ENCODE assay signal across 20 cellular contexts in the genomic region with DNA sequence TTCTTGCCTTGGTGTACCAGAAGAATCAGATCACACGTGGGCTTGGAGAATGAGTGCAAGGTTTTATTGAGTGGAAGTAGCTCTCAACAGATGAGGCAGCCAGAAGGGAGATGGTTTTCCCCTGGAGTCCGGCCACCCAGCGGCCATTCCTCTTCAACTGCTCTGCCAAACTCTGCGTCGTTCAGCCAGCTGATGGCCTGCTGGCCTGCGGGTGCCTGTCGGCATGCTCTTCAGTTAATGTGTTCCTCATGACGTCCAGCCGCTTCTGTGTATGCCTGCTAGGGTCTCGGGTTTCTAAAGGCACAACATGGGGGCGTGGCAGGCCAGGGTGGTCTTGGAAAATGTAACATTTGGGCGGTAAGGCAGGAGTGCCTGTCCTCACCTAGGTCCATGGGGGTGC.
DNase-seq lines count a peak whose midpoint lies in the region; ATAC-seq, FAIRE-seq and TF ChIP-seq lines count a peak whose summit lies in the region.
"Had no signal": no experiment of that assay in that cellular context is flagged by ENCODE, and none has a peak within 500 bp of the region (broad histone marks: within the 10 kb centered on the region; RNA-seq: fewer than 3 reads in every experiment).

No MANE protein-coding gene starts in this region.

- H3K23me2 ChIP-seq in H1 (ENCODE audit: low read depth, low read length), result no peaks in the 10 kb centered on the region

- H4K8ac ChIP-seq in H1 (ENCODE audit: extremely low read depth, insufficient read depth, low read length), result peak overlapping the region; percentile 65; the same call in 1 of the 2 replicates

- no peak overlapping the region for H3K4me3 ChIP-seq in heart right ventricle
- no peak overlapping the region for H3K4me3 ChIP-seq in H1 (ENCODE audit: extremely low read depth in 1 of 4, insufficient read depth in 2 of 4, low read depth in 3 of 4, low read length in 4 of 4)
- no peak overlapping the region for H3K4me3 ChIP-seq in HAP-1

- no peaks in the 10 kb centered on the region for H3K79me1 ChIP-seq in H1 (ENCODE audit: low read depth, low read length)

- no peaks in the 10 kb centered on the region for H4K20me1 ChIP-seq in H1 (replicated peaks in 1 of 2; ENCODE audit: control insufficient read depth in 1 of 2, insufficient read depth in 2 of 2, low read length in 2 of 2)

- no peak overlapping the region for H2BK15ac ChIP-seq in H1 (ENCODE audit: low read length)

- H2BK120ac ChIP-seq in H1 (replicated peaks; ENCODE audit: low read depth, low read length), result no peak overlapping the region

- H3K27me3 ChIP-seq in heart right ventricle (no peaks in the 10 kb centered on the region), H1 (replicated peaks in 1 of 4; ENCODE audit: control insufficient read depth in 3 of 4, extremely low read depth in 1 of 4, insufficient read depth in 3 of 4, low read length in 3 of 4) (no peaks in the 10 kb centered on the region; a peak in 1 of 7 replicates), HAP-1 (ENCODE audit: low read depth) (no peaks in the 10 kb centered on the region)

- H4K91ac ChIP-seq in H1 (replicated peaks; ENCODE audit: insufficient read length, low read length), result no peak overlapping the region

- H3K79me2 ChIP-seq in H1 (ENCODE audit: control insufficient read depth in 1 of 2, insufficient read depth in 2 of 2, low read length in 2 of 2), result no peaks in the 10 kb centered on the region

- no peak for TF ChIP-seq RAD21 in H1 (IDR thresholded peaks at IDR 0.05 in 1 of 2, conservative IDR thresholded peaks at IDR 0.05 in 1 of 2; ENCODE audit: low read depth in 2 of 2, low read length in 2 of 2)

- no peaks in the 10 kb centered on the region for H3K9me3 Mint-ChIP-seq in nephron progenitor cell
- H3K9me3 Mint-ChIP-seq: HFFc6 had no signal

- no peak overlapping the region for H2AK5ac ChIP-seq in H1 (ENCODE audit: low read depth, low read length)

- no peak overlapping the region for H3K27ac Mint-ChIP-seq in nephron progenitor cell
- H3K27ac Mint-ChIP-seq: B cell; CD4-positive, alpha-beta T cell; HFFc6 had no signal

- in situ Hi-C loops in HAP-1 (cut with MboI; ENCODE audit: low sequenced_read_pairs), result no loop called here

- H3K27ac ChIP-seq in heart right ventricle (no peak overlapping the region), H1 (ENCODE audit: low read depth, low read length) (no peak overlapping the region)

- H3K4me1 ChIP-seq in heart right ventricle (no peaks in the 10 kb centered on the region), H1 (replicated peaks in 1 of 4; ENCODE audit: control insufficient read depth in 3 of 4, insufficient read depth in 4 of 4, low read length in 3 of 4) (peaks cover 0 to 3% (median 0%) of the 10 kb centered on the region in 4 experiments; a peak in 1 of 7 replicates), HAP-1 (no peaks in the 10 kb centered on the region)

- H3K4ac ChIP-seq in H1 (replicated peaks; ENCODE audit: insufficient read length, low read depth, low read length), result no peak overlapping the region

- no peak overlapping the region for H2AFZ ChIP-seq in H1 (ENCODE audit: low read length)

- WGBS in heart right ventricle, 2 donors, result 67 to 68% methylated on average over 12 of the region's 12 CpGs
- 95% methylated on average over 10 of the region's 12 CpGs; no CpG with 5 or more reads in 1 of the 2 experiments for WGBS in H1 (ENCODE audit: extremely low coverage in 1 of 2, insufficient coverage in 1 of 2, insufficient read length in 1 of 2, insufficient replicate concordance in 2 of 2, low coverage in 1 of 2, low lambda C conversion rate in 2 of 2, missing lambda C conversion rate in 1 of 2), 2 experiments

- H3K9ac ChIP-seq in H1 (replicated peaks in 1 of 4; ENCODE audit: extremely low read depth in 1 of 4, low read depth in 3 of 4, low read length in 3 of 4), result no peak overlapping the region

- no peak overlapping the region for H3K4me2 ChIP-seq in H1 (ENCODE audit: insufficient read depth in 1 of 2, low read depth in 2 of 2, low read length in 2 of 2)

- no peaks in the 10 kb centered on the region for H3K27me3 Mint-ChIP-seq in nephron progenitor cell (ENCODE audit: low read depth, poor library complexity)
- H3K27me3 Mint-ChIP-seq: B cell; CD4-positive, alpha-beta T cell had no signal

- no peak overlapping the region for H3K14ac ChIP-seq in H1 (ENCODE audit: insufficient read length)

- intact Hi-C loops in Right ventricle myocardium inferior (cut with DNase I) (no loop called here), heart right ventricle (cut with DNase I) (no loop called here)

- H4K5ac ChIP-seq in H1 (ENCODE audit: insufficient read length, low read depth, low read length), result no peak overlapping the region

- no peak overlapping the region for H3K23ac ChIP-seq in H1 (ENCODE audit: insufficient read length)

- H3K36me3 ChIP-seq in heart right ventricle (no peaks in the 10 kb centered on the region), H1 (ENCODE audit: control insufficient read depth in 2 of 4, insufficient read depth in 4 of 4, low read length in 3 of 4) (no peaks in the 10 kb centered on the region), HAP-1 (replicated peaks) (no peaks in the 10 kb centered on the region)

- no peak for ATAC-seq in Right ventricle myocardium inferior
- ATAC-seq in heart right ventricle, result no peak

- no peak overlapping the region for H3K18ac ChIP-seq in H1 (ENCODE audit: extremely low read depth, low read length)

- DNase-seq in Right ventricle myocardium inferior (ENCODE audit: missing footprints) (peak; percentile 30), heart right ventricle (no peak), H1 (ENCODE audit: low read depth in 1 of 2, low spot score in 2 of 2) (no peak), nephron progenitor cell (peak; percentile 5), HAP-1 (ENCODE audit: low spot score in 2 of 2) (no peak), SHP77 treated with DMSO at 0.1 percent for 48 hours (lab: John Stamatoyannopoulos, UW) (no peak), ecto neural progenitor cell (ENCODE audit: low spot score) (no peak)
- DNase-seq: ACHN; C1 segment of cervical spinal cord; Calu3; CD4-positive, alpha-beta T cell; DMS79; EL; GOT3; HCEC 1CT; HFFc6 had no signal

- no peak for TF ChIP-seq POLR2A in H1 (IDR thresholded peaks at IDR 0.05; ENCODE audit: control extremely low read depth in 1 of 2, low read depth in 2 of 2, low read length in 2 of 2)

- no peak overlapping the region for H3K4me3 Mint-ChIP-seq in nephron progenitor cell
- H3K4me3 Mint-ChIP-seq: B cell; CD4-positive, alpha-beta T cell; HFFc6 had no signal

- H2BK12ac ChIP-seq in H1 (ENCODE audit: low read depth, low read length), result no peak overlapping the region

- FAIRE-seq in H1 (lab: Jason Lieb, UNC), result no peak
- FAIRE-seq: G401.6, GM12891, HTR-8/SVneo had no signal

- TF ChIP-seq CTCF in heart right ventricle (IDR thresholded peaks at IDR 0.05) (no peak), H1 (IDR thresholded peaks at IDR 0.05; ENCODE audit: control extremely low read depth in 1 of 3, insufficient read depth in 1 of 3, low read depth in 1 of 3, low read length in 3 of 3) (no peak), nephron progenitor cell (IDR thresholded peaks at IDR 0.05) (no peak)

- H3K56ac ChIP-seq in H1 (replicated peaks; ENCODE audit: insufficient read length, low read depth, low read length), result no peak overlapping the region

- H3K4me1 Mint-ChIP-seq in nephron progenitor cell, result peaks cover 8% of the 10 kb centered on the region
- H3K4me1 Mint-ChIP-seq: B cell had no signal

- H3K9me3 ChIP-seq in heart right ventricle (peaks cover 0 to 11% (median 0%) of the 10 kb centered on the region in 11 donors), H1 (ENCODE audit: insufficient read depth in 2 of 2, low read depth in 1 of 2, low read length in 1 of 2) (no peaks in the 10 kb centered on the region), HAP-1 (no peaks in the 10 kb centered on the region)

- POLR2A ChIA-PET in H1 (lab: Charles Lee; ENCODE audit: partially characterized antibody), result no interaction called here

- CTCF ChIA-PET in H1 (lab: Charles Lee; ENCODE audit: partially characterized antibody), result no interaction called here

- TF ChIP-seq EP300 in H1 (IDR thresholded peaks at IDR 0.05; ENCODE audit: borderline replicate concordance in 1 of 2, low read depth in 2 of 2, low read length in 2 of 2), result no peak

- H2BK20ac ChIP-seq in H1 (ENCODE audit: low read length), result no peak overlapping the region

- H2BK5ac ChIP-seq in H1 (ENCODE audit: low read depth, low read length), result no peak overlapping the region

- no peaks in the 10 kb centered on the region for H3K36me3 Mint-ChIP-seq in nephron progenitor cell (ENCODE audit: low read depth)

TF ChIP-seq in H1, 55 proteins besides CTCF, POLR2A, EP300 and RAD21:
- TF ChIP-seq, protein P1, sequence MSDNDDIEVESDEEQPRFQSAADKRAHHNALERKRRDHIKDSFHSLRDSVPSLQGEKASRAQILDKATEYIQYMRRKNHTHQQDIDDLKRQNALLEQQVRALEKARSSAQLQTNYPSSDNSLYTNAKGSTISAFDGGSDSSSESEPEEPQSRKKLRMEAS (IDR thresholded peaks at IDR 0.05), result 0 out of 2 replicates have a peak, but pooled peaks have one; percentile 29
- TF ChIP-seq GTF2F1 (IDR thresholded peaks at IDR 0.05; ENCODE audit: borderline replicate concordance, low read depth, low read length) (no peak), SP4 (IDR thresholded peaks at IDR 0.05; ENCODE audit: low read length) (no peak)
- TF ChIP-seq, protein P2, sequence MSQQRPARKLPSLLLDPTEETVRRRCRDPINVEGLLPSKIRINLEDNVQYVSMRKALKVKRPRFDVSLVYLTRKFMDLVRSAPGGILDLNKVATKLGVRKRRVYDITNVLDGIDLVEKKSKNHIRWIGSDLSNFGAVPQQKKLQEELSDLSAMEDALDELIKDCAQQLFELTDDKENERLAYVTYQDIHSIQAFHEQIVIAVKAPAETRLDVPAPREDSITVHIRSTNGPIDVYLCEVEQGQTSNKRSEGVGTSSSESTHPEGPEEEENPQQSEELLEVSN (IDR thresholded peaks at IDR 0.05), result no peak
- TF ChIP-seq, protein P3, sequence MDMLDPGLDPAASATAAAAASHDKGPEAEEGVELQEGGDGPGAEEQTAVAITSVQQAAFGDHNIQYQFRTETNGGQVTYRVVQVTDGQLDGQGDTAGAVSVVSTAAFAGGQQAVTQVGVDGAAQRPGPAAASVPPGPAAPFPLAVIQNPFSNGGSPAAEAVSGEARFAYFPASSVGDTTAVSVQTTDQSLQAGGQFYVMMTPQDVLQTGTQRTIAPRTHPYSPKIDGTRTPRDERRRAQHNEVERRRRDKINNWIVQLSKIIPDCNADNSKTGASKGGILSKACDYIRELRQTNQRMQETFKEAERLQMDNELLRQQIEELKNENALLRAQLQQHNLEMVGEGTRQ (IDR thresholded peaks at IDR 0.05; ENCODE audit: low read length), result no peak

Comparison
In these comparisons a context has a peak if more than half of its experiments do, and no peak if none do; other contexts are left out.
1. DNase-seq: peak in Right ventricle myocardium inferior (single experiment) and nephron progenitor cell (single experiment); none in heart right ventricle (0 of 2), H1 (0 of 2), HAP-1 (0 of 2), SHP77 treated with DMSO at 0.1 percent for 48 hours (single experiment) and ecto neural progenitor cell (single experiment).